In genomic region chr14:35355981-35356839, GRCh38 we compare ENCODE assay signal across 1 cellular context.
TF ChIP-seq lines count a peak whose summit lies in the region.

No MANE protein-coding gene starts in this region.

TF ChIP-seq in HepG2, 621 proteins besides CTCF, POLR2A, EP300 and RAD21 (continued from another document and continues in another):
- TF ChIP-seq PBX2 (CRISPR knock-in tag; IDR thresholded peaks at IDR 0.05) (peak; percentile 52), ZBTB8A (CRISPR knock-in tag; IDR thresholded peaks at IDR 0.05; ENCODE audit: borderline replicate concordance, low read depth) (no peak), ETV5 (CRISPR knock-in tag; IDR thresholded peaks at IDR 0.05; ENCODE audit: borderline replicate concordance) (peak; percentile 98), HMGXB4 (CRISPR knock-in tag; IDR thresholded peaks at IDR 0.05; ENCODE audit: borderline replicate concordance in 1 of 2, low read depth in 1 of 2) (peak; percentile 57 to 63; a peak in 3 of 4 replicates), HDAC1 (CRISPR knock-in tag; IDR thresholded peaks at IDR 0.05) (peak; percentile 49; the same call in 1 of the 2 replicates), GTF3A (CRISPR knock-in tag; conservative IDR thresholded peaks at IDR 0.05) (no peak), ZNF234 (CRISPR knock-in tag; conservative IDR thresholded peaks at IDR 0.05) (no peak), ZKSCAN5 (CRISPR knock-in tag; IDR thresholded peaks at IDR 0.05) (no peak), NR3C1 (CRISPR knock-in tag; IDR thresholded peaks at IDR 0.05) (no peak), DMTF1 (CRISPR knock-in tag; IDR thresholded peaks at IDR 0.05) (no peak), ZNF207 (IDR thresholded peaks at IDR 0.05; ENCODE audit: borderline replicate concordance) (no peak), ZNF850 (CRISPR knock-in tag; conservative IDR thresholded peaks at IDR 0.05) (no peak), ZNF883 (CRISPR knock-in tag; IDR thresholded peaks at IDR 0.05; ENCODE audit: not compliant biosample characterization) (peak; percentile 85), ZNF501 (CRISPR knock-in tag; IDR thresholded peaks at IDR 0.05) (peak; percentile 74), MYNN (CRISPR knock-in tag; IDR thresholded peaks at IDR 0.05; ENCODE audit: low read depth) (no peak), HES4 (CRISPR knock-in tag; IDR thresholded peaks at IDR 0.05; ENCODE audit: borderline replicate concordance) (no peak), ELF3 (CRISPR knock-in tag; IDR thresholded peaks at IDR 0.05) (peak; percentile 83), ZBTB37 (CRISPR knock-in tag; IDR thresholded peaks at IDR 0.05) (0 out of 2 replicates have a peak, but pooled peaks have one; percentile 16), PLSCR1 (CRISPR knock-in tag; IDR thresholded peaks at IDR 0.05; ENCODE audit: borderline replicate concordance) (no peak), ZNF777 (CRISPR knock-in tag; IDR thresholded peaks at IDR 0.05) (no peak), ZBTB33 (CRISPR knock-in tag; IDR thresholded peaks at IDR 0.05) (no peak), REPIN1 (CRISPR knock-in tag; IDR thresholded peaks at IDR 0.05; ENCODE audit: borderline replicate concordance, low read depth) (0 out of 2 replicates have a peak, but pooled peaks have one; percentile 29), TBP (CRISPR knock-in tag; IDR thresholded peaks at IDR 0.05) (0 out of 2 replicates have a peak, but pooled peaks have one; percentile 60), SMAD1 (CRISPR knock-in tag; IDR thresholded peaks at IDR 0.05; ENCODE audit: borderline replicate concordance, low read depth) (no peak), ZFP90 (CRISPR knock-in tag; IDR thresholded peaks at IDR 0.05; ENCODE audit: borderline replicate concordance) (peak; percentile 93), NR2F6 (IDR thresholded peaks at IDR 0.05) (peak; percentile 80), NR2F6 (CRISPR knock-in tag; IDR thresholded peaks at IDR 0.05) (peak; percentile 71), ZNF382 (CRISPR knock-in tag; IDR thresholded peaks at IDR 0.05; ENCODE audit: borderline replicate concordance) (no peak)
- TF ChIP-seq, protein P1, sequence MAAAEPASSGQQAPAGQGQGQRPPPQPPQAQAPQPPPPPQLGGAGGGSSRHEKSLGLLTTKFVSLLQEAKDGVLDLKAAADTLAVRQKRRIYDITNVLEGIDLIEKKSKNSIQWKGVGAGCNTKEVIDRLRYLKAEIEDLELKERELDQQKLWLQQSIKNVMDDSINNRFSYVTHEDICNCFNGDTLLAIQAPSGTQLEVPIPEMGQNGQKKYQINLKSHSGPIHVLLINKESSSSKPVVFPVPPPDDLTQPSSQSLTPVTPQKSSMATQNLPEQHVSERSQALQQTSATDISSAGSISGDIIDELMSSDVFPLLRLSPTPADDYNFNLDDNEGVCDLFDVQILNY (CRISPR knock-in tag; conservative IDR thresholded peaks at IDR 0.05), result no peak
- TF ChIP-seq, protein P2, sequence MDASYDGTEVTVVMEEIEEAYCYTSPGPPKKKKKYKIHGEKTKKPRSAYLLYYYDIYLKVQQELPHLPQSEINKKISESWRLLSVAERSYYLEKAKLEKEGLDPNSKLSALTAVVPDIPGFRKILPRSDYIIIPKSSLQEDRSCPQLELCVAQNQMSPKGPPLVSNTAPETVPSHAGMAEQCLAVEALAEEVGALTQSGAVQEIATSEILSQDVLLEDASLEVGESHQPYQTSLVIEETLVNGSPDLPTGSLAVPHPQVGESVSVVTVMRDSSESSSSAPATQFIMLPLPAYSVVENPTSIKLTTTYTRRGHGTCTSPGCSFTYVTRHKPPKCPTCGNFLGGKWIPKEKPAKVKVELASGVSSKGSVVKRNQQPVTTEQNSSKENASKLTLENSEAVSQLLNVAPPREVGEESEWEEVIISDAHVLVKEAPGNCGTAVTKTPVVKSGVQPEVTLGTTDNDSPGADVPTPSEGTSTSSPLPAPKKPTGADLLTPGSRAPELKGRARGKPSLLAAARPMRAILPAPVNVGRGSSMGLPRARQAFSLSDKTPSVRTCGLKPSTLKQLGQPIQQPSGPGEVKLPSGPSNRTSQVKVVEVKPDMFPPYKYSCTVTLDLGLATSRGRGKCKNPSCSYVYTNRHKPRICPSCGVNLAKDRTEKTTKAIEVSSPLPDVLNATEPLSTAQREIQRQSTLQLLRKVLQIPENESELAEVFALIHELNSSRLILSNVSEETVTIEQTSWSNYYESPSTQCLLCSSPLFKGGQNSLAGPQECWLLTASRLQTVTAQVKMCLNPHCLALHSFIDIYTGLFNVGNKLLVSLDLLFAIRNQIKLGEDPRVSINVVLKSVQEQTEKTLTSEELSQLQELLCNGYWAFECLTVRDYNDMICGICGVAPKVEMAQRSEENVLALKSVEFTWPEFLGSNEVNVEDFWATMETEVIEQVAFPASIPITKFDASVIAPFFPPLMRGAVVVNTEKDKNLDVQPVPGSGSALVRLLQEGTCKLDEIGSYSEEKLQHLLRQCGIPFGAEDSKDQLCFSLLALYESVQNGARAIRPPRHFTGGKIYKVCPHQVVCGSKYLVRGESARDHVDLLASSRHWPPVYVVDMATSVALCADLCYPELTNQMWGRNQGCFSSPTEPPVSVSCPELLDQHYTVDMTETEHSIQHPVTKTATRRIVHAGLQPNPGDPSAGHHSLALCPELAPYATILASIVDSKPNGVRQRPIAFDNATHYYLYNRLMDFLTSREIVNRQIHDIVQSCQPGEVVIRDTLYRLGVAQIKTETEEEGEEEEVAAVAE (CRISPR knock-in tag; IDR thresholded peaks at IDR 0.05; ENCODE audit: borderline replicate concordance), result peak; percentile 57; the same call in 1 of the 2 replicates
- TF ChIP-seq, protein P3, sequence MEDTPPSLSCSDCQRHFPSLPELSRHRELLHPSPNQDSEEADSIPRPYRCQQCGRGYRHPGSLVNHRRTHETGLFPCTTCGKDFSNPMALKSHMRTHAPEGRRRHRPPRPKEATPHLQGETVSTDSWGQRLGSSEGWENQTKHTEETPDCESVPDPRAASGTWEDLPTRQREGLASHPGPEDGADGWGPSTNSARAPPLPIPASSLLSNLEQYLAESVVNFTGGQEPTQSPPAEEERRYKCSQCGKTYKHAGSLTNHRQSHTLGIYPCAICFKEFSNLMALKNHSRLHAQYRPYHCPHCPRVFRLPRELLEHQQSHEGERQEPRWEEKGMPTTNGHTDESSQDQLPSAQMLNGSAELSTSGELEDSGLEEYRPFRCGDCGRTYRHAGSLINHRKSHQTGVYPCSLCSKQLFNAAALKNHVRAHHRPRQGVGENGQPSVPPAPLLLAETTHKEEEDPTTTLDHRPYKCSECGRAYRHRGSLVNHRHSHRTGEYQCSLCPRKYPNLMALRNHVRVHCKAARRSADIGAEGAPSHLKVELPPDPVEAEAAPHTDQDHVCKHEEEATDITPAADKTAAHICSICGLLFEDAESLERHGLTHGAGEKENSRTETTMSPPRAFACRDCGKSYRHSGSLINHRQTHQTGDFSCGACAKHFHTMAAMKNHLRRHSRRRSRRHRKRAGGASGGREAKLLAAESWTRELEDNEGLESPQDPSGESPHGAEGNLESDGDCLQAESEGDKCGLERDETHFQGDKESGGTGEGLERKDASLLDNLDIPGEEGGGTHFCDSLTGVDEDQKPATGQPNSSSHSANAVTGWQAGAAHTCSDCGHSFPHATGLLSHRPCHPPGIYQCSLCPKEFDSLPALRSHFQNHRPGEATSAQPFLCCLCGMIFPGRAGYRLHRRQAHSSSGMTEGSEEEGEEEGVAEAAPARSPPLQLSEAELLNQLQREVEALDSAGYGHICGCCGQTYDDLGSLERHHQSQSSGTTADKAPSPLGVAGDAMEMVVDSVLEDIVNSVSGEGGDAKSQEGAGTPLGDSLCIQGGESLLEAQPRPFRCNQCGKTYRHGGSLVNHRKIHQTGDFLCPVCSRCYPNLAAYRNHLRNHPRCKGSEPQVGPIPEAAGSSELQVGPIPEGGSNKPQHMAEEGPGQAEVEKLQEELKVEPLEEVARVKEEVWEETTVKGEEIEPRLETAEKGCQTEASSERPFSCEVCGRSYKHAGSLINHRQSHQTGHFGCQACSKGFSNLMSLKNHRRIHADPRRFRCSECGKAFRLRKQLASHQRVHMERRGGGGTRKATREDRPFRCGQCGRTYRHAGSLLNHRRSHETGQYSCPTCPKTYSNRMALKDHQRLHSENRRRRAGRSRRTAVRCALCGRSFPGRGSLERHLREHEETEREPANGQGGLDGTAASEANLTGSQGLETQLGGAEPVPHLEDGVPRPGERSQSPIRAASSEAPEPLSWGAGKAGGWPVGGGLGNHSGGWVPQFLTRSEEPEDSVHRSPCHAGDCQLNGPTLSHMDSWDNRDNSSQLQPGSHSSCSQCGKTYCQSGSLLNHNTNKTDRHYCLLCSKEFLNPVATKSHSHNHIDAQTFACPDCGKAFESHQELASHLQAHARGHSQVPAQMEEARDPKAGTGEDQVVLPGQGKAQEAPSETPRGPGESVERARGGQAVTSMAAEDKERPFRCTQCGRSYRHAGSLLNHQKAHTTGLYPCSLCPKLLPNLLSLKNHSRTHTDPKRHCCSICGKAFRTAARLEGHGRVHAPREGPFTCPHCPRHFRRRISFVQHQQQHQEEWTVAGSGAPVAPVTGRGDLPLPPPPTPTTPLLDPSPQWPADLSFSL (CRISPR knock-in tag; IDR thresholded peaks at IDR 0.05), result peak; percentile 87
